8 cellular contexts compared by ENCODE assay signal in genomic region chr19:47107953-47108746, GRCh38. TPM values are rescaled to one million over a fixed set of nuclear protein-coding genes. Genes with fewer than 3 reads are reported as not detected.
DNase-seq lines count a peak whose midpoint lies in the region; ATAC-seq, FAIRE-seq and TF ChIP-seq lines count a peak whose summit lies in the region.

No MANE protein-coding gene starts in this region.

- H3K4me1 ChIP-seq in HepG2 (ENCODE audit: insufficient read depth, low read length) (peaks cover 70% of the 10 kb centered on the region), tibial nerve (peaks cover 0 to 73% (median 54%) of the 10 kb centered on the region in 4 donors)

- 51% methylated on average over 9 of the region's 9 CpGs for WGBS in HepG2 (ENCODE audit: low lambda C conversion rate)
- 68 to 72% methylated on average over 9 of the region's 9 CpGs for WGBS in tibial nerve, 2 donors

- DNase-seq in activated naive CD4-positive, alpha-beta T cell treated with anti-CD3 and anti-CD28 coated beads for 36 hours, result peak; percentile 34
- DNase-seq in activated naive CD4-positive, alpha-beta T cell treated with Interleukin-2 at 50 U/mL for 16 hours, result no peak
- DNase-seq in activated T-helper 2 cell treated with anti-CD3 and anti-CD28 coated beads, Interferon-gamma antibody, Interleukin-2, Interleukin-4, amounts not matched to agents 10 μg/mL and 5 μg/mL and 100 μg/mL, durations not matched to agents 14 hours and 24 hours and 36 hours (ENCODE audit: low spot score), result no peak
- DNase-seq in HepG2 (ENCODE audit: low spot score) (no peak), tibial nerve (ENCODE audit: low spot score in 2 of 2) (no peak), NCI-H1048 (lab: John Stamatoyannopoulos, UW) (no peak)

- no peaks in the 10 kb centered on the region for H3K9me3 ChIP-seq in HepG2 (ENCODE audit: low read length)
- H3K9me3 ChIP-seq in tibial nerve, result no peaks in the 10 kb centered on the region

- H3K27me3 ChIP-seq in HepG2 (ENCODE audit: control insufficient read depth in 1 of 2, insufficient read depth in 2 of 2, low read length in 2 of 2) (no peaks in the 10 kb centered on the region; a peak in 1 of 5 replicates), tibial nerve (no peaks in the 10 kb centered on the region)

- no peak for TF ChIP-seq EP300 in HepG2 (IDR thresholded peaks at IDR 0.05; ENCODE audit: low read depth in 2 of 2, low read length in 2 of 2)
- TF ChIP-seq EP300 in HepG2 (CRISPR knock-in tag; IDR thresholded peaks at IDR 0.05; ENCODE audit: borderline replicate concordance), result no peak
- no peak for TF ChIP-seq EP300 in tibial nerve (IDR thresholded peaks at IDR 0.05)

- H3K27me3 Mint-ChIP-seq in activated naive CD4-positive, alpha-beta T cell treated with anti-CD3 and anti-CD28 coated beads for 36 hours (ENCODE audit: low read depth), result no peaks in the 10 kb centered on the region
- no peaks in the 10 kb centered on the region for H3K27me3 Mint-ChIP-seq in activated T-helper 2 cell treated with anti-CD3 and anti-CD28 coated beads, Interferon-gamma antibody, Interleukin-2, Interleukin-4, amounts not matched to agents 10 μg/mL and 5 μg/mL and 100 μg/mL, durations not matched to agents 14 hours and 24 hours and 36 hours (ENCODE audit: low read depth)

- H3K36me3 ChIP-seq in HepG2 (replicated peaks in 1 of 2; ENCODE audit: control insufficient read depth in 1 of 2, insufficient read depth in 2 of 2, low read length in 2 of 2), result peaks cover 1 to 9% of the 10 kb centered on the region in 2 experiments; a peak in 4 of 5 replicates
- no peaks in the 10 kb centered on the region for H3K36me3 ChIP-seq in tibial nerve

- TF ChIP-seq CTCF in HepG2 (CRISPR knock-in tag; IDR thresholded peaks at IDR 0.05) (no peak), tibial nerve (IDR thresholded peaks at IDR 0.05) (no peak)

- peak; percentile 62 for FAIRE-seq in HepG2 (lab: Jason Lieb, UNC)

- peak overlapping the region in 2 of 3 experiments; percentile 5 to 18; a peak in 2 of 6 replicates for H3K4me3 ChIP-seq in HepG2 (replicated peaks in 1 of 3; ENCODE audit: insufficient read depth in 1 of 3, low read depth in 2 of 3, low read length in 3 of 3)
- H3K4me3 ChIP-seq in tibial nerve, result no peak overlapping the region

- no TSS peak for BruUV-seq in HepG2 (replicated peaks; lab: Mats Ljungman, UMichigan)

- H3K36me3 Mint-ChIP-seq in activated naive CD4-positive, alpha-beta T cell treated with anti-CD3 and anti-CD28 coated beads for 36 hours (ENCODE audit: low read depth), result peaks cover 48% of the 10 kb centered on the region
- peaks cover 68% of the 10 kb centered on the region for H3K36me3 Mint-ChIP-seq in activated T-helper 2 cell treated with anti-CD3 and anti-CD28 coated beads, Interferon-gamma antibody, Interleukin-2, Interleukin-4, amounts not matched to agents 10 μg/mL and 5 μg/mL and 100 μg/mL, durations not matched to agents 14 hours and 24 hours and 36 hours (ENCODE audit: low read depth)

- ATAC-seq in HepG2, result no peak
- no peak for ATAC-seq in GM19035 (IDR thresholded peaks at IDR 0.05; ENCODE audit: unreplicated experiment)
- ATAC-seq in HG03039 (IDR thresholded peaks at IDR 0.05; ENCODE audit: unreplicated experiment), result no peak

- no peak overlapping the region for H2AFZ ChIP-seq in HepG2 (ENCODE audit: low read length)

- POLR2A ChIA-PET in HepG2 (lab: Yijun Ruan, JAX), result interaction anchor here (0.9 to 11.5 kb wide), 3 partner anchors 13 to 136 kb away, joined by 3 to 456 read pairs (median 5); no protein-coding TSS in a partner anchor

- peak overlapping the region; percentile 99 for H3K4me3 Mint-ChIP-seq in activated naive CD4-positive, alpha-beta T cell treated with anti-CD3 and anti-CD28 coated beads for 36 hours
- peak overlapping the region; percentile 95 for H3K4me3 Mint-ChIP-seq in activated T-helper 2 cell treated with anti-CD3 and anti-CD28 coated beads, Interferon-gamma antibody, Interleukin-2, Interleukin-4, amounts not matched to agents 10 μg/mL and 5 μg/mL and 100 μg/mL, durations not matched to agents 14 hours and 24 hours and 36 hours (ENCODE audit: low read depth)

- no peak for TF ChIP-seq POLR2A in HepG2 (IDR thresholded peaks at IDR 0.05; ENCODE audit: insufficient read depth in 1 of 2, low read depth in 2 of 2, low read length in 2 of 2)
- no peak for TF ChIP-seq POLR2A in tibial nerve (IDR thresholded peaks at IDR 0.05)

- peaks cover 52% of the 10 kb centered on the region for H3K4me1 Mint-ChIP-seq in activated naive CD4-positive, alpha-beta T cell treated with anti-CD3 and anti-CD28 coated beads for 36 hours (ENCODE audit: low read depth)
- H3K4me1 Mint-ChIP-seq in activated T-helper 2 cell treated with anti-CD3 and anti-CD28 coated beads, Interferon-gamma antibody, Interleukin-2, Interleukin-4, amounts not matched to agents 10 μg/mL and 5 μg/mL and 100 μg/mL, durations not matched to agents 14 hours and 24 hours and 36 hours (ENCODE audit: low read depth), result peaks cover 53% of the 10 kb centered on the region

- CTCF ChIA-PET in activated naive CD4-positive, alpha-beta T cell treated with anti-CD3 and anti-CD28 coated beads for 36 hours (lab: Charles Lee), result interaction anchor here (0.6 to 1.6 kb wide), 3 partner anchors 13 to 104 kb away, joined by 4 to 6 read pairs (median 5); no protein-coding TSS in a partner anchor
- CTCF ChIA-PET in HepG2 (lab: Yijun Ruan, JAX; ENCODE audit: low intra/inter-chr PET ratio, low total read pairs), result interaction anchor here (0.7 to 1.1 kb wide), 2 partner anchors 12 to 29 kb away, joined by 3 to 4 read pairs; no protein-coding TSS in a partner anchor

- H3K27ac Mint-ChIP-seq in activated naive CD4-positive, alpha-beta T cell treated with anti-CD3 and anti-CD28 coated beads for 36 hours, result peak overlapping the region; percentile 100
- peak overlapping the region; percentile 99 for H3K27ac Mint-ChIP-seq in activated T-helper 2 cell treated with anti-CD3 and anti-CD28 coated beads, Interferon-gamma antibody, Interleukin-2, Interleukin-4, amounts not matched to agents 10 μg/mL and 5 μg/mL and 100 μg/mL, durations not matched to agents 14 hours and 24 hours and 36 hours

- TF ChIP-seq RAD21 in HepG2 (CRISPR knock-in tag; IDR thresholded peaks at IDR 0.05), result no peak

- in situ Hi-C loops in HepG2 (cut with HindIII; ENCODE audit: extremely low pct_ligation_motif_present, low pct_unique_long_range_greater_than_20kb), result no loop called here

- H3K9ac ChIP-seq in HepG2 (ENCODE audit: insufficient read depth, low read depth, low read length), result peak overlapping the region; percentile 100

- H3K79me2 ChIP-seq in HepG2 (ENCODE audit: insufficient read depth, low read length), result peaks cover 71% of the 10 kb centered on the region

- H3K4me2 ChIP-seq in HepG2 (ENCODE audit: low read depth, low read length), result peak overlapping the region; percentile 97

- no peaks in the 10 kb centered on the region for H3K9me3 Mint-ChIP-seq in activated naive CD4-positive, alpha-beta T cell treated with anti-CD3 and anti-CD28 coated beads for 36 hours
- H3K9me3 Mint-ChIP-seq in activated T-helper 2 cell treated with anti-CD3 and anti-CD28 coated beads, Interferon-gamma antibody, Interleukin-2, Interleukin-4, amounts not matched to agents 10 μg/mL and 5 μg/mL and 100 μg/mL, durations not matched to agents 14 hours and 24 hours and 36 hours, result no peaks in the 10 kb centered on the region

- H3K27ac ChIP-seq in HepG2 (ENCODE audit: extremely low read length, insufficient read depth, low read length) (peak overlapping the region; percentile 100), tibial nerve (peak overlapping the region; percentile 100)

- intact Hi-C loops in activated naive CD4-positive, alpha-beta T cell treated with anti-CD3 and anti-CD28 coated beads for 36 hours (cut with micrococcal nuclease), result no loop called here
- intact Hi-C loops in activated T-helper 2 cell treated with anti-CD3 and anti-CD28 coated beads, Interferon-gamma antibody, Interleukin-2, Interleukin-4, amounts not matched to agents 10 μg/mL and 5 μg/mL and 100 μg/mL, durations not matched to agents 14 hours and 24 hours and 36 hours (cut with micrococcal nuclease), result no loop called here
- intact Hi-C loops in HepG2 (cut with micrococcal nuclease; ENCODE audit: unreplicated experiment), result loop anchor here (1.0 kb wide), 2 partner anchors 12 to 26 kb away; no protein-coding TSS in a partner anchor

- no peaks in the 10 kb centered on the region; the same call in 1 of the 2 replicates for H4K20me1 ChIP-seq in HepG2 (ENCODE audit: insufficient read depth, low read length)

RNA-seq across cellular contexts. Expression of gene ZC3H4, which starts 5.4 kb away (rescaled TPM):
- total RNA-seq in activated naive CD4-positive, alpha-beta T cell treated with anti-CD3 and anti-CD28 coated beads for 36 hours, result 10 to 100 TPM; 46.0 to 48.8 TPM
- 97.1 and 104 TPM in 2 replicates for total RNA-seq in activated T-helper 2 cell treated with anti-CD3 and anti-CD28 coated beads, Interferon-gamma antibody, Interleukin-2, Interleukin-4, amounts not matched to agents 10 μg/mL and 5 μg/mL and 100 μg/mL, durations not matched to agents 14 hours and 24 hours and 36 hours
- total RNA-seq in HepG2 (2016; rRNA removed; fragmentation: Illumina TruSeq; extraction: Trizol) (10.7 and 11.2 TPM in 2 replicates), tibial nerve (10 to 100 TPM; 25.5 to 40.4 (median 34.2) TPM)
- 1.5 and 1.6 TPM in 2 replicates for total RNA-seq in HepG2 (2016; cell fraction: cytosol; rRNA removed; fragmentation: Illumina TruSeq; extraction: Trizol; ENCODE audit: low read depth)
- 9.3 and 12.3 TPM in 2 replicates for total RNA-seq in HepG2 (2016; cell fraction: insoluble cytoplasmic fraction; rRNA removed; fragmentation: Illumina TruSeq; extraction: Trizol)
- total RNA-seq in HepG2 (2016; cell fraction: membrane; rRNA removed; fragmentation: Illumina TruSeq; extraction: Trizol), result 5.3 and 5.7 TPM in 2 replicates
- total RNA-seq in HepG2 (2016; cell fraction: nucleus; rRNA removed; fragmentation: Illumina TruSeq; extraction: Trizol), result 13.6 and 15.3 TPM in 2 replicates
- polyA plus RNA-seq in HepG2 (2011; rRNA removed), result 1.8 and 2.7 TPM in 2 replicates
- 1.0 and 1.3 TPM in 2 replicates for polyA plus RNA-seq in HepG2 (2011; cell fraction: cytosol; rRNA removed)
- 6.8 and 8.8 TPM in 2 replicates for polyA plus RNA-seq in HepG2 (2011; cell fraction: nucleus; rRNA removed)
- polyA plus RNA-seq in HepG2 (2012), result 9.4 and 14.6 TPM in 2 replicates
- polyA plus RNA-seq in HepG2 (2016; cell fraction: cytosol; fragmentation: Illumina TruSeq; extraction: Trizol; ENCODE audit: low read depth), result 0.51 and 0.61 TPM in 2 replicates
- polyA plus RNA-seq in HepG2 (2016; cell fraction: insoluble cytoplasmic fraction; fragmentation: Illumina TruSeq; extraction: Trizol; ENCODE audit: low read depth), result 9.8 and 11.1 TPM in 2 replicates
- polyA plus RNA-seq in HepG2 (2016; cell fraction: membrane; fragmentation: Illumina TruSeq; extraction: Trizol; ENCODE audit: low read depth), result 1.3 and 1.9 TPM in 2 replicates
- 27.0 and 29.7 TPM in 2 replicates for polyA plus RNA-seq in HepG2 (2016; cell fraction: nucleus; fragmentation: Illumina TruSeq; extraction: Trizol; ENCODE audit: insufficient read depth, low read depth)
- 7.1 and 12.2 TPM in 2 replicates for polyA minus RNA-seq in HepG2 (2011; rRNA and poly(A)+ RNA removed; ENCODE audit: low replicate concordance)
- 4.8 and 6.7 TPM in 2 replicates for polyA minus RNA-seq in HepG2 (2011; cell fraction: cytosol; rRNA and poly(A)+ RNA removed)
- 7.2 and 8.1 TPM in 2 replicates for polyA minus RNA-seq in HepG2 (2011; cell fraction: nucleus; rRNA and poly(A)+ RNA removed)

RNA-seq across cellular contexts. Expression of gene SAE1, which starts 22.5 kb away (rescaled TPM):
- 100 to 1,000 TPM; 160 to 161 TPM for total RNA-seq in activated naive CD4-positive, alpha-beta T cell treated with anti-CD3 and anti-CD28 coated beads for 36 hours
- 151 and 154 TPM in 2 replicates for total RNA-seq in activated T-helper 2 cell treated with anti-CD3 and anti-CD28 coated beads, Interferon-gamma antibody, Interleukin-2, Interleukin-4, amounts not matched to agents 10 μg/mL and 5 μg/mL and 100 μg/mL, durations not matched to agents 14 hours and 24 hours and 36 hours
- total RNA-seq in HepG2 (2016; rRNA removed; fragmentation: Illumina TruSeq; extraction: Trizol) (197 and 250 TPM in 2 replicates), tibial nerve (10 to 100 TPM; 37.9 to 66.9 (median 50.8) TPM)
- total RNA-seq in HepG2 (2016; cell fraction: cytosol; rRNA removed; fragmentation: Illumina TruSeq; extraction: Trizol; ENCODE audit: low read depth), result 27.4 and 28.3 TPM in 2 replicates
- total RNA-seq in HepG2 (2016; cell fraction: insoluble cytoplasmic fraction; rRNA removed; fragmentation: Illumina TruSeq; extraction: Trizol), result 203 and 249 TPM in 2 replicates
- 68.8 and 71.8 TPM in 2 replicates for total RNA-seq in HepG2 (2016; cell fraction: membrane; rRNA removed; fragmentation: Illumina TruSeq; extraction: Trizol)
- 79.5 and 90.1 TPM in 2 replicates for total RNA-seq in HepG2 (2016; cell fraction: nucleus; rRNA removed; fragmentation: Illumina TruSeq; extraction: Trizol)
- 73.2 and 87.6 TPM in 2 replicates for polyA plus RNA-seq in HepG2 (2011; rRNA removed)
- 88.2 and 89.6 TPM in 2 replicates for polyA plus RNA-seq in HepG2 (2011; cell fraction: cytosol; rRNA removed)
- 26.8 and 31.7 TPM in 2 replicates for polyA plus RNA-seq in HepG2 (2011; cell fraction: nucleus; rRNA removed)
- 92.3 and 105 TPM in 2 replicates for polyA plus RNA-seq in HepG2 (2012)
- polyA plus RNA-seq in HepG2 (2016; cell fraction: cytosol; fragmentation: Illumina TruSeq; extraction: Trizol; ENCODE audit: low read depth), result 24.4 and 24.9 TPM in 2 replicates
- 266 and 269 TPM in 2 replicates for polyA plus RNA-seq in HepG2 (2016; cell fraction: insoluble cytoplasmic fraction; fragmentation: Illumina TruSeq; extraction: Trizol; ENCODE audit: low read depth)
- 52.5 and 52.7 TPM in 2 replicates for polyA plus RNA-seq in HepG2 (2016; cell fraction: membrane; fragmentation: Illumina TruSeq; extraction: Trizol; ENCODE audit: low read depth)
- polyA plus RNA-seq in HepG2 (2016; cell fraction: nucleus; fragmentation: Illumina TruSeq; extraction: Trizol; ENCODE audit: insufficient read depth, low read depth), result 107 and 114 TPM in 2 replicates
- 68.8 and 79.3 TPM in 2 replicates for polyA minus RNA-seq in HepG2 (2011; rRNA and poly(A)+ RNA removed; ENCODE audit: low replicate concordance)
- 36.7 and 40.2 TPM in 2 replicates for polyA minus RNA-seq in HepG2 (2011; cell fraction: cytosol; rRNA and poly(A)+ RNA removed)
- polyA minus RNA-seq in HepG2 (2011; cell fraction: nucleus; rRNA and poly(A)+ RNA removed), result 15.1 and 20.1 TPM in 2 replicates

RNA-seq across cellular contexts. Expression of gene TMEM160, which starts 59.7 kb away (rescaled TPM):
- total RNA-seq in activated naive CD4-positive, alpha-beta T cell treated with anti-CD3 and anti-CD28 coated beads for 36 hours, result 10 to 100 TPM; 54.8 to 56.6 TPM
- 48.0 and 49.1 TPM in 2 replicates for total RNA-seq in activated T-helper 2 cell treated with anti-CD3 and anti-CD28 coated beads, Interferon-gamma antibody, Interleukin-2, Interleukin-4, amounts not matched to agents 10 μg/mL and 5 μg/mL and 100 μg/mL, durations not matched to agents 14 hours and 24 hours and 36 hours
- total RNA-seq in HepG2 (2016; rRNA removed; fragmentation: Illumina TruSeq; extraction: Trizol), result 18.0 and 26.7 TPM in 2 replicates
- 44.8 and 45.5 TPM in 2 replicates for total RNA-seq in HepG2 (2016; cell fraction: cytosol; rRNA removed; fragmentation: Illumina TruSeq; extraction: Trizol; ENCODE audit: low read depth)
- 18.4 and 20.4 TPM in 2 replicates for total RNA-seq in HepG2 (2016; cell fraction: insoluble cytoplasmic fraction; rRNA removed; fragmentation: Illumina TruSeq; extraction: Trizol)
- 36.3 and 50.1 TPM in 2 replicates for total RNA-seq in HepG2 (2016; cell fraction: membrane; rRNA removed; fragmentation: Illumina TruSeq; extraction: Trizol)
- 6.1 and 8.2 TPM in 2 replicates for total RNA-seq in HepG2 (2016; cell fraction: nucleus; rRNA removed; fragmentation: Illumina TruSeq; extraction: Trizol)
- polyA plus RNA-seq in HepG2 (2011; rRNA removed), result 5.2 and 7.0 TPM in 2 replicates
- polyA plus RNA-seq in HepG2 (2011; cell fraction: cytosol; rRNA removed), result 9.2 and 27.5 TPM in 2 replicates
- polyA plus RNA-seq in HepG2 (2011; cell fraction: nucleus; rRNA removed), result 8.8 and 9.4 TPM in 2 replicates
- 2.5 and 4.4 TPM in 2 replicates for polyA plus RNA-seq in HepG2 (2012)
- 46.7 and 50.4 TPM in 2 replicates for polyA plus RNA-seq in HepG2 (2016; cell fraction: cytosol; fragmentation: Illumina TruSeq; extraction: Trizol; ENCODE audit: low read depth)
- polyA plus RNA-seq in HepG2 (2016; cell fraction: insoluble cytoplasmic fraction; fragmentation: Illumina TruSeq; extraction: Trizol; ENCODE audit: low read depth), result 13.9 and 21.8 TPM in 2 replicates
- polyA plus RNA-seq in HepG2 (2016; cell fraction: membrane; fragmentation: Illumina TruSeq; extraction: Trizol; ENCODE audit: low read depth), result 29.2 and 30.8 TPM in 2 replicates
- 13.4 and 18.2 TPM in 2 replicates for polyA plus RNA-seq in HepG2 (2016; cell fraction: nucleus; fragmentation: Illumina TruSeq; extraction: Trizol; ENCODE audit: insufficient read depth, low read depth)
- 9.5 and 9.9 TPM in 2 replicates for polyA minus RNA-seq in HepG2 (2011; rRNA and poly(A)+ RNA removed; ENCODE audit: low replicate concordance)
- polyA minus RNA-seq in HepG2 (2011; cell fraction: cytosol; rRNA and poly(A)+ RNA removed), result 3.5 and 4.8 TPM in 2 replicates
- polyA minus RNA-seq in HepG2 (2011; cell fraction: nucleus; rRNA and poly(A)+ RNA removed), result 1.1 and 2.2 TPM in 2 replicates
- total RNA-seq in tibial nerve, result 10 to 100 TPM; 37.5 to 78.5 (median 66.8) TPM

Comparison
In these comparisons a context has a peak if more than half of its experiments do, and no peak if none do; other contexts are left out.
1. H3K4me3 ChIP-seq: peak in HepG2 (2 of 3); none in tibial nerve (0 of 4).